In the genomic region with DNA sequence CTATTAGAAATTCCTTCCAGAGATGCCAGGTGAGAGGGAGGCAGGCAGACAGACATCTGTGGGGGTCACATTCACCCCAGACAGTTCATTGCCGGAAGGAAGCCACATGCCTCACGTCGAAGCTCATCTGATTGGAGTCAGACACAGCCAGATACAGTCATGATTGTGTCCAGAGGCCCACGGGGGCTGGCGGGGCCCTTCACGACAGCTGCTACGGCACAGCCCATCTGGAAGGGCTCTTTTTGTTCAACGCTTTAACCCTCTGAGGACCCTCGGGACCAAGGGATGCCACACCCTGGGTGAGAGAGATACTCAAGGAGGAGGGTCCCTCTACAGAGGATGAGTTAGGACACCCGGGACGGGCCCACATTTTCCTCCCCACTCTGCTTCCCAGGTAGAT, we compare ENCODE assay signal across 27 cellular contexts. TPM values are rescaled to one million over a fixed set of nuclear protein-coding genes. Genes with fewer than 3 reads are reported as not detected.
DNase-seq lines count a peak whose midpoint lies in the region; ATAC-seq and TF ChIP-seq lines count a peak whose summit lies in the region.
"Had no signal": no experiment of that assay in that cellular context is flagged by ENCODE, and none has a peak within 500 bp of the region (broad histone marks: within the 10 kb centered on the region; RNA-seq: fewer than 3 reads in every experiment).

No MANE protein-coding gene starts in this region.

- H3K4me1 Mint-ChIP-seq in activated CD4-positive, alpha-beta T cell treated with anti-CD3 and anti-CD28 coated beads, Interleukin-2, amount 10 ng/mL, durations not matched to agents 7 days and 5 days, result no peaks in the 10 kb centered on the region
- H3K4me1 Mint-ChIP-seq: activated naive CD8-positive, alpha-beta T cell treated with anti-CD3 and anti-CD28 coated beads, Interleukin-2, amount 50 U/mL, for 24 hours; stimulated activated effector memory CD8-positive, alpha-beta T cell treated with anti-CD3 and anti-CD28 coated beads, Interleukin-12 subunit alpha, Interleukin-12 subunit beta, amount 100 ng/mL, for 72 hours had no signal

- no peaks in the 10 kb centered on the region for H3K9me3 ChIP-seq in BE2C
- H3K9me3 ChIP-seq in uterus, result no peaks in the 10 kb centered on the region
- H3K9me3 ChIP-seq: left lung, SJSA1, suprapubic skin had no signal

- H3K27me3 ChIP-seq in BE2C, result no peaks in the 10 kb centered on the region
- H3K27me3 ChIP-seq in foreskin keratinocyte, result no peaks in the 10 kb centered on the region
- H3K27me3 ChIP-seq in uterus, result no peaks in the 10 kb centered on the region
- H3K27me3 ChIP-seq: brain microvascular endothelial cell, SJSA1 had no signal

- no peak for TF ChIP-seq POLR2A in uterus (IDR thresholded peaks at IDR 0.05)

- no peaks in the 10 kb centered on the region for H3K9me3 Mint-ChIP-seq in activated CD4-positive, alpha-beta T cell treated with anti-CD3 and anti-CD28 coated beads, Interleukin-2, amount 10 ng/mL, durations not matched to agents 7 days and 5 days
- H3K9me3 Mint-ChIP-seq: activated naive CD8-positive, alpha-beta T cell treated with anti-CD3 and anti-CD28 coated beads, Interleukin-2, amount 50 U/mL, for 24 hours; stimulated activated effector memory CD8-positive, alpha-beta T cell treated with anti-CD3 and anti-CD28 coated beads, Interleukin-12 subunit alpha, Interleukin-12 subunit beta, amount 100 ng/mL, for 72 hours had no signal

- TF ChIP-seq CTCF in BE2C (IDR thresholded peaks at IDR 0.05; ENCODE audit: low read depth, low read length), result no peak
- no peak for TF ChIP-seq CTCF in foreskin keratinocyte (conservative IDR thresholded peaks at IDR 0.05)
- no peak for TF ChIP-seq CTCF in uterus (IDR thresholded peaks at IDR 0.05)

- intact Hi-C loops in uterus (cut with DNase I; ENCODE audit: low total_unique reads), result no loop called here

- POLR2A ChIA-PET in activated CD4-positive, alpha-beta T cell treated with anti-CD3 and anti-CD28 coated beads, Interleukin-2, amount 10 ng/mL, durations not matched to agents 7 days and 5 days (lab: Charles Lee), result no interaction called here

- H3K4me3 ChIP-seq in BE2C (ENCODE audit: low read depth, low read length), result no peak overlapping the region
- no peak overlapping the region for H3K4me3 ChIP-seq in uterus
- H3K4me3 ChIP-seq: left lung, SJSA1, suprapubic skin had no signal

- H3K4me3 Mint-ChIP-seq in activated CD4-positive, alpha-beta T cell treated with anti-CD3 and anti-CD28 coated beads, Interleukin-2, amount 10 ng/mL, durations not matched to agents 7 days and 5 days, result no peak overlapping the region
- H3K4me3 Mint-ChIP-seq: activated naive CD8-positive, alpha-beta T cell treated with anti-CD3 and anti-CD28 coated beads, Interleukin-2, amount 50 U/mL, for 24 hours; CD14-positive monocyte; stimulated activated effector memory CD8-positive, alpha-beta T cell treated with anti-CD3 and anti-CD28 coated beads, Interleukin-12 subunit alpha, Interleukin-12 subunit beta, amount 100 ng/mL, for 72 hours had no signal

- no peak overlapping the region for H3K27ac Mint-ChIP-seq in activated CD4-positive, alpha-beta T cell treated with anti-CD3 and anti-CD28 coated beads, Interleukin-2, amount 10 ng/mL, durations not matched to agents 7 days and 5 days
- H3K27ac Mint-ChIP-seq: activated naive CD8-positive, alpha-beta T cell treated with anti-CD3 and anti-CD28 coated beads, Interleukin-2, amount 50 U/mL, for 24 hours; CD14-positive monocyte; stimulated activated effector memory CD8-positive, alpha-beta T cell treated with anti-CD3 and anti-CD28 coated beads, Interleukin-12 subunit alpha, Interleukin-12 subunit beta, amount 100 ng/mL, for 72 hours had no signal

- peak; percentile 5 for ATAC-seq in foreskin keratinocyte
- ATAC-seq: activated naive CD8-positive, alpha-beta T cell treated with anti-CD3 and anti-CD28 coated beads, Interleukin-2, amount 50 U/mL, for 24 hours; left lung; stimulated activated effector memory CD8-positive, alpha-beta T cell treated with anti-CD3 and anti-CD28 coated beads, Interleukin-12 subunit alpha, Interleukin-12 subunit beta, amount 100 ng/mL, for 72 hours had no signal

- H3K36me3 Mint-ChIP-seq in activated CD4-positive, alpha-beta T cell treated with anti-CD3 and anti-CD28 coated beads, Interleukin-2, amount 10 ng/mL, durations not matched to agents 7 days and 5 days (ENCODE audit: low read depth), result no peaks in the 10 kb centered on the region
- H3K36me3 Mint-ChIP-seq: CD14-positive monocyte; stimulated activated effector memory CD8-positive, alpha-beta T cell treated with anti-CD3 and anti-CD28 coated beads, Interleukin-12 subunit alpha, Interleukin-12 subunit beta, amount 100 ng/mL, for 72 hours had no signal

- DNase-seq in BE2C (peak; percentile 35), HT-29 (ENCODE audit: low spot score) (peak; percentile 29), SK-N-DZ (ENCODE audit: low spot score) (peak; percentile 31), foreskin keratinocyte (peak in 1 of 2 donors; percentile 21), uterus (no peak), Ammon's horn (ENCODE audit: low spot score) (no peak)
- no peak for DNase-seq in stimulated activated CD4-positive, alpha-beta T cell treated with anti-CD3 and anti-CD28 coated beads, Interleukin-15, amount 100 ng/mL, for 24 hours
- DNase-seq in activated CD4-positive, alpha-beta T cell treated with anti-CD3 and anti-CD28 coated beads, Interleukin-2, amount 10 ng/mL, durations not matched to agents 7 days and 5 days, result no peak
- DNase-seq: activated CD4-positive, alpha-beta T cell treated with anti-CD3 and anti-CD28 coated beads, Interleukin-2, amount 50 U/mL, for 1 hour; activated CD8-positive, alpha-beta memory T cell treated with anti-CD3 and anti-CD28 coated beads, Interleukin-2, amount 50 U/mL, for 4 hours; activated naive CD8-positive, alpha-beta T cell treated with anti-CD3 and anti-CD28 coated beads, Interleukin-2, amount 50 U/mL, for 24 hours; brain microvascular endothelial cell; cortex of kidney; H7; left lung; NCI-H1436 treated with DMSO at 0.1 percent for 48 hours; NCI-H82; OCI-M1; stimulated activated CD4-positive, alpha-beta T cell treated with anti-CD3 and anti-CD28 coated beads, Interleukin-1b, Interleukin-23, amount 100 ng/mL, for 48 hours had no signal

- no peaks in the 10 kb centered on the region for H3K36me3 ChIP-seq in BE2C
- no peaks in the 10 kb centered on the region for H3K36me3 ChIP-seq in uterus
- H3K36me3 ChIP-seq: brain microvascular endothelial cell, left lung, SJSA1, suprapubic skin had no signal

- H3K4me1 ChIP-seq in BE2C (peaks cover 14% of the 10 kb centered on the region), foreskin keratinocyte (peaks cover 14% of the 10 kb centered on the region), uterus (no peaks in the 10 kb centered on the region)

- CTCF ChIA-PET in activated CD4-positive, alpha-beta T cell treated with anti-CD3 and anti-CD28 coated beads, Interleukin-2, amount 10 ng/mL, durations not matched to agents 7 days and 5 days (lab: Charles Lee), result no interaction called here

- H3K27ac ChIP-seq in foreskin keratinocyte, result peak overlapping the region; percentile 32
- no peak overlapping the region for H3K27ac ChIP-seq in uterus
- H3K27ac ChIP-seq: brain microvascular endothelial cell, left lung, SJSA1, suprapubic skin, VCaP had no signal

- H3K27me3 Mint-ChIP-seq in activated CD4-positive, alpha-beta T cell treated with anti-CD3 and anti-CD28 coated beads, Interleukin-2, amount 10 ng/mL, durations not matched to agents 7 days and 5 days, result no peaks in the 10 kb centered on the region

RNA-seq across cellular contexts. Expression of a gene that starts 31.9 kb away (rescaled TPM):
- polyA plus RNA-seq in BE2C (2012; ENCODE audit: insufficient read depth, insufficient read length, low read depth), result not detected
- total RNA-seq in HT-29 (2014; rRNA removed; shearing (Covaris generic)), result 7.4 and 11.0 TPM in 2 replicates
- polyA plus RNA-seq in SK-N-DZ (2014; cell fraction: cytosol; rRNA removed), result 0.81 TPM in 1 of 2 replicates, not detected in the other
- not detected in 2 replicates for polyA plus RNA-seq in SK-N-DZ (2014; cell fraction: nucleus; rRNA removed)
- total RNA-seq in foreskin keratinocyte, result not detected in 2 replicates
- polyA plus RNA-seq in foreskin keratinocyte, result not detected in 2 replicates
- 1 to 10 TPM in 2 of 4 donors, under 1 TPM in 1, not detected in 1; 0.88 to 7.7 (median 1.2) TPM for total RNA-seq in uterus
- total RNA-seq in activated CD4-positive, alpha-beta T cell treated with anti-CD3 and anti-CD28 coated beads, Interleukin-2, amount 10 ng/mL, durations not matched to agents 7 days and 5 days, result not detected
- total RNA-seq: M059J; SJSA1; T-helper 2 cell treated with Interferon-gamma antibody and Interleukin-4, amounts not matched to agents 100 ng/mL and 5 ng/mL, for 36 hours had no signal
- polyA plus RNA-seq: AG04450, CD14-positive monocyte had no signal

Comparison
In these comparisons a context has a peak if more than half of its experiments do, and no peak if none do; other contexts are left out.
1. DNase-seq: peak in BE2C (single experiment), HT-29 (single experiment) and SK-N-DZ (single experiment); none in stimulated activated CD4-positive, alpha-beta T cell treated with anti-CD3 and anti-CD28 coated beads, Interleukin-15, amount 100 ng/mL, for 24 hours (single experiment), uterus (0 of 2), activated CD4-positive, alpha-beta T cell treated with anti-CD3 and anti-CD28 coated beads, Interleukin-2, amount 10 ng/mL, durations not matched to agents 7 days and 5 days (single experiment) and Ammon's horn (single experiment).